8 cellular contexts compared by ENCODE assay signal in genomic region chr1:52636701-52637695, GRCh38. TPM values are rescaled to one million over a fixed set of nuclear protein-coding genes. Genes with fewer than 3 reads are reported as not detected.
A peak's percentile ranks its signal among the peaks of the same experiment; 100 is the strongest.
DNase-seq lines count a peak whose midpoint lies in the region; ATAC-seq, FAIRE-seq and TF ChIP-seq lines count a peak whose summit lies in the region.

No MANE protein-coding gene starts in this region.

- ATAC-seq in HG03095 (IDR thresholded peaks at IDR 0.05; ENCODE audit: unreplicated experiment) (peak; percentile 80), K562 (peak; percentile 36)

- no peak for TF ChIP-seq RAD21 in K562 (CRISPR knock-in tag; conservative IDR thresholded peaks at IDR 0.05 in 1 of 2, IDR thresholded peaks at IDR 0.05 in 1 of 2)

- H3K9me3 ChIP-seq in K562 (replicated peaks; ENCODE audit: control insufficient read depth, insufficient read depth, low read depth, low read length): no peaks in the 10 kb centered on the region

- no peak overlapping the region; a peak in 1 of 4 replicates for H3K9ac ChIP-seq in K562 (ENCODE audit: insufficient read depth in 1 of 2, low read depth in 2 of 2, low read length in 2 of 2)

- H3K79me2 ChIP-seq in K562 (ENCODE audit: control insufficient read depth, insufficient read depth, low read length): no peaks in the 10 kb centered on the region

- no peak for TF ChIP-seq CTCF in K562 (IDR thresholded peaks at IDR 0.05 in 2 of 3, conservative IDR thresholded peaks at IDR 0.05 in 1 of 3; ENCODE audit: insufficient read depth in 2 of 3, low read depth in 1 of 3, low read length in 3 of 3)

- no TSS peak for BruUV-seq in K562 (replicated peaks; lab: Mats Ljungman, UMichigan)

- no peak overlapping the region for H3K4me2 ChIP-seq in K562 (ENCODE audit: insufficient read depth, low read length)

- WGBS in K562 (ENCODE audit: insufficient coverage, low coverage, missing lambda C conversion rate): 26% methylated on average over 11 of the region's 11 CpGs

- no peaks in the 10 kb centered on the region for H3K36me3 ChIP-seq in K562 (ENCODE audit: control insufficient read depth, insufficient read depth, low read length)

- H3K27ac ChIP-seq in K562 (ENCODE audit: extremely low read depth, low read depth, low read length): no peak overlapping the region

- intact Hi-C loops in K562 (cut with micrococcal nuclease): no loop called here

- no peaks in the 10 kb centered on the region for H3K9me1 ChIP-seq in K562 (ENCODE audit: control insufficient read depth, insufficient read depth, low read length)

- peaks cover 6 to 12% of the 10 kb centered on the region in 2 experiments; a peak in 4 of 5 replicates for H3K4me1 ChIP-seq in K562 (replicated peaks in 1 of 2; ENCODE audit: control insufficient read depth in 2 of 2, insufficient read depth in 2 of 2, low read length in 2 of 2)

- CTCF ChIA-PET in K562 (lab: Yijun Ruan, JAX; ENCODE audit: low intra/inter-chr PET ratio): no interaction called here

- in situ Hi-C loops in K562 (cut with MboI): no loop called here

- peak; percentile 59 for FAIRE-seq in K562 (lab: Jason Lieb, UNC)

- H4K20me1 ChIP-seq in K562 (replicated peaks; ENCODE audit: control insufficient read depth, insufficient read depth, low read length): no peaks in the 10 kb centered on the region

- POLR2A ChIA-PET in K562 (lab: Yijun Ruan, JAX): interaction anchor here (1.2 kb wide), 1 partner anchor 17 kb away, joined by 4 read pairs; no protein-coding TSS in a partner anchor

- peak; percentile 62 for DNase-seq in GM19238 (ENCODE audit: insufficient read length, low spot score)
- DNase-seq in T-helper 1 cell: peak; percentile 37 to 92 (median 60)
- DNase-seq in K562 (ENCODE audit: extremely low read depth in 1 of 4, low spot score in 3 of 4): no peak
- peak; percentile 60 for DNase-seq in stimulated activated CD4-positive, alpha-beta T cell treated with anti-CD3 and anti-CD28 coated beads, Interleukin-2, amount 100 ng/mL, for 4 hours (ENCODE audit: low read depth)
- DNase-seq in HUDEP-2 (lab: John Stamatoyannopoulos, UW; ENCODE audit: unreplicated experiment in 76 of 76): no peak
- no peak for DNase-seq in DMS153 (lab: John Stamatoyannopoulos, UW)
- no peak for DNase-seq in NCI-H146 treated with DMSO at 0.1 percent for 48 hours (lab: John Stamatoyannopoulos, UW; ENCODE audit: unreplicated experiment)

- no peaks in the 10 kb centered on the region for H3K27me3 ChIP-seq in K562 (ENCODE audit: control insufficient read depth in 2 of 2, insufficient read depth in 2 of 2, low read length in 2 of 2)

- H3K4me3 ChIP-seq in K562: no peak overlapping the region

- TF ChIP-seq EP300 in K562 (IDR thresholded peaks at IDR 0.05; ENCODE audit: low read length): no peak

- peak overlapping the region; percentile 58 for H2AFZ ChIP-seq in K562 (ENCODE audit: low read depth, low read length)

- no peak for TF ChIP-seq POLR2A in K562 (conservative IDR thresholded peaks at IDR 0.05)

TF ChIP-seq in K562, 482 proteins besides CTCF, POLR2A, EP300 and RAD21:
- TF ChIP-seq RFX1 (IDR thresholded peaks at IDR 0.05) (peak; percentile 64), HSF4 (CRISPR knock-in tag; IDR thresholded peaks at IDR 0.05; ENCODE audit: borderline replicate concordance) (no peak), PRDM10 (IDR thresholded peaks at IDR 0.05; ENCODE audit: partially characterized antibody) (peak; percentile 32)
TF ChIP-seq in K562: peak in this region for 2.

RNA-seq across cellular contexts. Expression of gene SHISAL2A, which starts 4.0 kb away (rescaled TPM):
- total RNA-seq in K562 (2011; cell fraction: chromatin; rRNA removed; ENCODE audit: low replicate concordance): not detected in 2 replicates
- total RNA-seq in K562 (2011; cell fraction: nucleolus; rRNA removed): not detected in 2 replicates
- total RNA-seq in K562 (2011; cell fraction: nucleoplasm; rRNA removed): not detected in 2 replicates
- total RNA-seq in K562 (2014; rRNA removed): not detected in 2 replicates
- total RNA-seq in K562 (2014; rRNA removed; fragmentation: Illumina TruSeq; extraction: Trizol): not detected in 2 replicates
- not detected in 2 replicates for total RNA-seq in K562 (2015; rRNA removed; fragmentation: Illumina TruSeq; extraction: Trizol)
- total RNA-seq in K562 (2021): 0.11 TPM in 1 of 2 replicates, not detected in the other
- not detected in 2 replicates for polyA plus RNA-seq in K562 (2011; rRNA removed)
- polyA plus RNA-seq in K562 (2011; cell fraction: cytosol; rRNA removed): not detected in 2 replicates
- polyA plus RNA-seq in K562 (2011; cell fraction: nucleus; rRNA removed): not detected in 2 replicates
- polyA plus RNA-seq in K562 (2012): not detected in 2 replicates
- polyA plus RNA-seq in K562 (2014; fragmentation: Illumina TruSeq; extraction: Trizol): not detected in 2 replicates
- polyA plus RNA-seq in K562 (2014; fragmentation: Nextera tagmentation; extraction: Ambion mirVana): not detected
- polyA plus RNA-seq in K562 (2014; rRNA removed): not detected in 2 replicates
- not detected in 2 replicates for polyA minus RNA-seq in K562 (2011; rRNA and poly(A)+ RNA removed)
- not detected in 2 replicates for polyA minus RNA-seq in K562 (2011; cell fraction: cytosol; rRNA and poly(A)+ RNA removed)
- not detected in 2 replicates for polyA minus RNA-seq in K562 (2011; cell fraction: nucleus; rRNA and poly(A)+ RNA removed)

RNA-seq across cellular contexts. Expression of gene GPX7, which starts 34.8 kb away (rescaled TPM):
- total RNA-seq in K562 (2011; cell fraction: chromatin; rRNA removed; ENCODE audit: low replicate concordance): not detected in 2 replicates
- not detected in 2 replicates for total RNA-seq in K562 (2011; cell fraction: nucleolus; rRNA removed)
- total RNA-seq in K562 (2011; cell fraction: nucleoplasm; rRNA removed): not detected in 2 replicates
- total RNA-seq in K562 (2014; rRNA removed): not detected in 2 replicates
- not detected in 2 replicates for total RNA-seq in K562 (2014; rRNA removed; fragmentation: Illumina TruSeq; extraction: Trizol)
- not detected in 2 replicates for total RNA-seq in K562 (2015; rRNA removed; fragmentation: Illumina TruSeq; extraction: Trizol)
- not detected in 2 replicates for total RNA-seq in K562 (2021)
- 0.07 TPM in 1 of 2 replicates, not detected in the other for polyA plus RNA-seq in K562 (2011; rRNA removed)
- 0.13 TPM in 1 of 2 replicates, not detected in the other for polyA plus RNA-seq in K562 (2011; cell fraction: cytosol; rRNA removed)
- 0.13 TPM in 1 of 2 replicates, not detected in the other for polyA plus RNA-seq in K562 (2011; cell fraction: nucleus; rRNA removed)
- not detected in 2 replicates for polyA plus RNA-seq in K562 (2012)
- polyA plus RNA-seq in K562 (2014; fragmentation: Illumina TruSeq; extraction: Trizol): not detected in 2 replicates
- under 1 TPM in 1 of 2 experiments, not detected in 1; 0.08 TPM for polyA plus RNA-seq in K562 (2014; fragmentation: Nextera tagmentation; extraction: Ambion mirVana)
- polyA plus RNA-seq in K562 (2014; rRNA removed): not detected in 2 replicates
- not detected in 2 replicates for polyA minus RNA-seq in K562 (2011; rRNA and poly(A)+ RNA removed)
- polyA minus RNA-seq in K562 (2011; cell fraction: cytosol; rRNA and poly(A)+ RNA removed): not detected in 2 replicates
- not detected in 2 replicates for polyA minus RNA-seq in K562 (2011; cell fraction: nucleus; rRNA and poly(A)+ RNA removed)

Comparison
In these comparisons a context has a peak if more than half of its experiments do, and no peak if none do; other contexts are left out.
1. DNase-seq: peak in GM19238 (single experiment), T-helper 1 cell (5 of 5) and stimulated activated CD4-positive, alpha-beta T cell treated with anti-CD3 and anti-CD28 coated beads, Interleukin-2, amount 100 ng/mL, for 4 hours (single experiment); none in K562 (0 of 4), HUDEP-2 (0 of 76), DMS153 (single experiment) and NCI-H146 treated with DMSO at 0.1 percent for 48 hours (single experiment).